1 cellular context compared by ENCODE assay signal in genomic region chr2:238239552-238239871, GRCh38.
TF ChIP-seq lines count a peak whose summit lies in the region.

No MANE protein-coding gene starts in this region.

TF ChIP-seq in HepG2, 621 proteins besides CTCF, POLR2A, EP300 and RAD21 (continued from another document):
- TF ChIP-seq ZBTB44 (CRISPR knock-in tag; IDR thresholded peaks at IDR 0.05), result no peak
- no peak for TF ChIP-seq KLF15 (CRISPR knock-in tag; IDR thresholded peaks at IDR 0.05; ENCODE audit: borderline replicate concordance)
- TF ChIP-seq HMGA1 (CRISPR knock-in tag; conservative IDR thresholded peaks at IDR 0.05), result no peak
- no peak for TF ChIP-seq WIZ (CRISPR knock-in tag; IDR thresholded peaks at IDR 0.05)
- TF ChIP-seq, protein P1, sequence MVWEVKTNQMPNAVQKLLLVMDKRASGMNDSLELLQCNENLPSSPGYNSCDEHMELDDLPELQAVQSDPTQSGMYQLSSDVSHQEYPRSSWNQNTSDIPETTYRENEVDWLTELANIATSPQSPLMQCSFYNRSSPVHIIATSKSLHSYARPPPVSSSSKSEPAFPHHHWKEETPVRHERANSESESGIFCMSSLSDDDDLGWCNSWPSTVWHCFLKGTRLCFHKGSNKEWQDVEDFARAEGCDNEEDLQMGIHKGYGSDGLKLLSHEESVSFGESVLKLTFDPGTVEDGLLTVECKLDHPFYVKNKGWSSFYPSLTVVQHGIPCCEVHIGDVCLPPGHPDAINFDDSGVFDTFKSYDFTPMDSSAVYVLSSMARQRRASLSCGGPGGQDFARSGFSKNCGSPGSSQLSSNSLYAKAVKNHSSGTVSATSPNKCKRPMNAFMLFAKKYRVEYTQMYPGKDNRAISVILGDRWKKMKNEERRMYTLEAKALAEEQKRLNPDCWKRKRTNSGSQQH (CRISPR knock-in tag; IDR thresholded peaks at IDR 0.05; ENCODE audit: low read depth), result peak; percentile 11; the same call in 1 of the 2 replicates
- TF ChIP-seq JDP2 (CRISPR knock-in tag; IDR thresholded peaks at IDR 0.05; ENCODE audit: borderline replicate concordance), result 0 out of 2 replicates have a peak, but pooled peaks have one; percentile 23
- TF ChIP-seq ARID4A (CRISPR knock-in tag; IDR thresholded peaks at IDR 0.05; ENCODE audit: borderline replicate concordance), result peak; percentile 52; the same call in 1 of the 2 replicates
- no peak for TF ChIP-seq EZH2 (conservative IDR thresholded peaks at IDR 0.05; ENCODE audit: low read depth, low read length)
- TF ChIP-seq ATF1 (CRISPR knock-in tag; IDR thresholded peaks at IDR 0.05), result no peak
- no peak for TF ChIP-seq ZNF281 (CRISPR knock-in tag; IDR thresholded peaks at IDR 0.05; ENCODE audit: borderline replicate concordance)
- peak; percentile 28 for TF ChIP-seq AGO2 (optimal IDR thresholded peaks at IDR 0.05; ENCODE audit: low read depth, low read length)
- no peak for TF ChIP-seq SATB2 (CRISPR knock-in tag; IDR thresholded peaks at IDR 0.05)
- TF ChIP-seq MTA1 (CRISPR knock-in tag; IDR thresholded peaks at IDR 0.05; ENCODE audit: borderline replicate concordance), result no peak
- TF ChIP-seq ZSCAN31 (CRISPR knock-in tag; IDR thresholded peaks at IDR 0.05; ENCODE audit: low read depth), result no peak
- TF ChIP-seq FOXA3 (CRISPR knock-in tag; IDR thresholded peaks at IDR 0.05), result no peak
- no peak for TF ChIP-seq ZNF343 (CRISPR knock-in tag; IDR thresholded peaks at IDR 0.05)
